Comparison of ENCODE assay signal across 8 cellular contexts in genomic region chr15:41401904-41402267, GRCh38. TPM values are rescaled to one million over a fixed set of nuclear protein-coding genes. Genes with fewer than 3 reads are reported as not detected.
A peak's percentile ranks its signal among the peaks of the same experiment; 100 is the strongest.
DNase-seq lines count a peak whose midpoint lies in the region; ATAC-seq and TF ChIP-seq lines count a peak whose summit lies in the region.

No MANE protein-coding gene starts in this region.

- 6 to 14% (median 9%) methylated on average over 9 of the region's 9 CpGs for WGBS in heart left ventricle, 4 donors
- 7 to 8% methylated on average over 9 of the region's 9 CpGs for WGBS in thyroid gland, 2 donors

- DNase-seq in heart left ventricle (no peak), Right ventricle myocardium inferior (ENCODE audit: missing footprints) (no peak), kidney epithelial cell (ENCODE audit: low read depth) (no peak), thyroid gland (no peak), HCEC 1CT (no peak)
- DNase-seq in activated naive CD4-positive, alpha-beta T cell treated with anti-CD3 and anti-CD28 coated beads, Interleukin-2, amount 50 U/mL, for 72 hours (ENCODE audit: low spot score in 2 of 2): no peak

- no peak for TF ChIP-seq CTCF in heart left ventricle (IDR thresholded peaks at IDR 0.05)
- TF ChIP-seq CTCF in kidney epithelial cell (IDR thresholded peaks at IDR 0.05; ENCODE audit: insufficient read depth, low read length, poor library complexity, severe bottlenecking): no peak
- no peak for TF ChIP-seq CTCF in thyroid gland (IDR thresholded peaks at IDR 0.05)

- peak overlapping the region; percentile 64 to 99 (median 82) for H3K4me3 ChIP-seq in heart left ventricle
- peak overlapping the region; percentile 98 for H3K4me3 ChIP-seq in kidney epithelial cell (ENCODE audit: low read depth, low read length)
- H3K4me3 ChIP-seq in thyroid gland (replicated peaks in 1 of 3): peak overlapping the region; percentile 58 to 98 (median 75)

- H3K36me3 ChIP-seq in heart left ventricle (peaks cover 0 to 3% (median 0%) of the 10 kb centered on the region in 9 donors), kidney epithelial cell (ENCODE audit: control insufficient read depth, insufficient read depth, low read length) (no peaks in the 10 kb centered on the region), thyroid gland (no peaks in the 10 kb centered on the region)

- intact Hi-C loops in heart left ventricle (cut with DNase I): loop anchor here in 1 of 10 donors (2.0 kb wide), 1 partner anchor 15 kb away; the partner anchor contains the start of gene RTF1
- intact Hi-C loops in Right ventricle myocardium inferior (cut with DNase I): no loop called here
- intact Hi-C loops in thyroid gland (cut with DNase I): no loop called here

- no peaks in the 10 kb centered on the region for H3K9me3 Mint-ChIP-seq in activated naive CD4-positive, alpha-beta T cell treated with anti-CD3 and anti-CD28 coated beads, Interleukin-2, amount 50 U/mL, for 72 hours

- peaks cover 7 to 11% of the 10 kb centered on the region in 2 donors for H3K36me3 Mint-ChIP-seq in activated naive CD4-positive, alpha-beta T cell treated with anti-CD3 and anti-CD28 coated beads, Interleukin-2, amount 50 U/mL, for 72 hours

- ATAC-seq in heart left ventricle (peak in 3 of 4 donors; percentile 10 to 23 (median 19)), Right ventricle myocardium inferior (no peak), HG03354 (IDR thresholded peaks at IDR 0.05; ENCODE audit: poor library complexity, severe bottlenecking, unreplicated experiment) (no peak), GM21390 (IDR thresholded peaks at IDR 0.05; ENCODE audit: unreplicated experiment) (no peak)
- ATAC-seq in activated naive CD4-positive, alpha-beta T cell treated with anti-CD3 and anti-CD28 coated beads, Interleukin-2, amount 50 U/mL, for 72 hours: no peak

- no peak for TF ChIP-seq POLR2A in heart left ventricle (IDR thresholded peaks at IDR 0.05)
- no peak for TF ChIP-seq POLR2A in thyroid gland (IDR thresholded peaks at IDR 0.05)

- H3K4me1 ChIP-seq in heart left ventricle: peaks cover 0 to 17% (median 7%) of the 10 kb centered on the region in 12 donors
- H3K4me1 ChIP-seq in thyroid gland: peaks cover 5 to 11% of the 10 kb centered on the region in 2 donors

- H3K27ac Mint-ChIP-seq in activated naive CD4-positive, alpha-beta T cell treated with anti-CD3 and anti-CD28 coated beads, Interleukin-2, amount 50 U/mL, for 72 hours: peak overlapping the region; percentile 96 to 98

- H3K27me3 ChIP-seq in heart left ventricle (no peaks in the 10 kb centered on the region), kidney epithelial cell (ENCODE audit: control insufficient read depth, insufficient read depth, low read length) (no peaks in the 10 kb centered on the region), thyroid gland (no peaks in the 10 kb centered on the region)

- H3K9me3 ChIP-seq in heart left ventricle: no peaks in the 10 kb centered on the region
- no peaks in the 10 kb centered on the region for H3K9me3 ChIP-seq in thyroid gland

- H3K27ac ChIP-seq in heart left ventricle (peak overlapping the region; percentile 1 to 93 (median 84)), thyroid gland (peak overlapping the region; percentile 63 to 91 (median 76))

RNA-seq across cellular contexts. Expression of gene NDUFAF1, which starts 0.4 kb away (rescaled TPM):
- 10 to 100 TPM; 20.4 to 70.1 (median 41.3) TPM for total RNA-seq in heart left ventricle
- 10 to 100 TPM; 54.5 to 58.3 TPM for polyA plus RNA-seq in heart left ventricle
- 71.9 TPM for total RNA-seq in Right ventricle myocardium inferior
- 10 to 100 TPM; 22.4 to 23.8 TPM for total RNA-seq in activated naive CD4-positive, alpha-beta T cell treated with anti-CD3 and anti-CD28 coated beads, Interleukin-2, amount 50 U/mL, for 72 hours
- total RNA-seq in kidney epithelial cell: 18.2 and 27.3 TPM in 2 replicates
- total RNA-seq in thyroid gland: 10 to 100 TPM; 12.9 to 26.0 (median 17.6) TPM

RNA-seq across cellular contexts. Expression of gene RTF1, which starts 15.0 kb away (rescaled TPM):
- total RNA-seq in heart left ventricle: 10 to 100 TPM; 19.1 to 33.3 (median 28.5) TPM
- polyA plus RNA-seq in heart left ventricle: 10 to 100 TPM; 16.5 to 16.6 TPM
- total RNA-seq in Right ventricle myocardium inferior: 20.9 TPM
- 10 to 100 TPM; 26.3 to 29.4 TPM for total RNA-seq in activated naive CD4-positive, alpha-beta T cell treated with anti-CD3 and anti-CD28 coated beads, Interleukin-2, amount 50 U/mL, for 72 hours
- total RNA-seq in kidney epithelial cell: 21.3 and 27.9 TPM in 2 replicates
- total RNA-seq in thyroid gland: 10 to 100 TPM; 26.6 to 37.4 (median 35.4) TPM

Comparison
In these comparisons a context has a peak if more than half of its experiments do, and no peak if none do; other contexts are left out.
1. ATAC-seq: peak in heart left ventricle (3 of 4); none in Right ventricle myocardium inferior (single experiment), activated naive CD4-positive, alpha-beta T cell treated with anti-CD3 and anti-CD28 coated beads, Interleukin-2, amount 50 U/mL, for 72 hours (0 of 2), HG03354 (single experiment) and GM21390 (single experiment).
2. Peak in every context shown above with its lines, with median percentiles within 50 percentile points of each other: H3K4me3 ChIP-seq.